7 cellular contexts compared by ENCODE assay signal in the genomic region with DNA sequence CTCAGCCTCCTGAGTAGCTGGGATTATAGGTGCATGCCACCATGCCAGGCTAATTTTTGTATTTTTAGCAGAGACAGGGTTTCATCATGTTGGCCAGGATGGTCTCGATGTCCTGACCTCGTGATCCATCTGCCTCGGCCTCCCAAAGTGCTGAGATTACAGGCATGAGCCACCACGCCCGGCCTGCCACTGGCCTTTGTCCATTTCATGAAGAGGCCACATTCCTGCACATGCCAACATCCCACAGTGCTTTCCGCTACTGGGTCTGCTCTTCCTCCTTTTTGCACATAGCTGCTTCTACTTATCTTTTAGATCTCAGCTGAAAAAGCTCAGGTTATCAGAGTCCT. TPM values are rescaled to one million over a fixed set of nuclear protein-coding genes. Genes with fewer than 3 reads are reported as not detected.
DNase-seq lines count a peak whose midpoint lies in the region; ATAC-seq and TF ChIP-seq lines count a peak whose summit lies in the region.
"Not testable (repeated sequence)": the region's sequence is repeated elsewhere in the genome, so short reads cannot be mapped to it uniquely, and the experiment has no call there.

No MANE protein-coding gene starts in this region.

- not testable (repeated sequence) for H3K36me3 Mint-ChIP-seq in CD4-positive, alpha-beta T cell (ENCODE audit: low read depth); T-helper 1 cell treated with Interleukin-12 subunit alpha and Interleukin-12 subunit beta and Interleukin-4 antibody, amounts not matched to agents 30 μg/mL and 1 μg/mL, for 36 hours (ENCODE audit: low read depth); activated CD8-positive, alpha-beta T cell treated with anti-CD3 and anti-CD28 coated beads, Interleukin-2, amount 10 ng/mL, durations not matched to agents 7 days and 5 days (ENCODE audit: low read depth); activated naive CD8-positive, alpha-beta T cell treated with anti-CD3 and anti-CD28 coated beads, Interleukin-2, amount 50 U/mL, for 24 hours (ENCODE audit: low read depth); naive thymus-derived CD4-positive, alpha-beta T cell; stimulated activated memory B cell treated with anti-CD40 and anti-IgM and Interleukin-4, amounts not matched to agents 10 μg/mL and 1 μg/mL and 100 μg/mL, for 72 hours

- CTCF ChIA-PET in CD4-positive, alpha-beta T cell (lab: Charles Lee): interaction anchor here (2.1 kb wide), 1 partner anchor 13 kb away, joined by 6 read pairs; no protein-coding TSS in a partner anchor
- CTCF ChIA-PET in activated CD8-positive, alpha-beta T cell treated with anti-CD3 and anti-CD28 coated beads, Interleukin-2, amount 10 ng/mL, durations not matched to agents 7 days and 5 days (lab: Charles Lee): interaction anchor here (0.7 to 2.0 kb wide), 6 partner anchors 11 to 188 kb away, joined by 3 to 11 read pairs (median 5); no protein-coding TSS in a partner anchor
- CTCF ChIA-PET in naive thymus-derived CD4-positive, alpha-beta T cell (lab: Charles Lee): interaction anchor here (0.6 to 2.2 kb wide), 6 partner anchors 9 to 124 kb away, joined by 3 to 13 read pairs (median 4); no protein-coding TSS in a partner anchor

- peak overlapping the region; percentile 78 for H3K27ac Mint-ChIP-seq in CD4-positive, alpha-beta T cell
- H3K27ac Mint-ChIP-seq in T-helper 1 cell treated with Interleukin-12 subunit alpha and Interleukin-12 subunit beta and Interleukin-4 antibody, amounts not matched to agents 30 μg/mL and 1 μg/mL, for 36 hours: peak overlapping the region; percentile 85
- peak overlapping the region; percentile 13 for H3K27ac Mint-ChIP-seq in activated CD8-positive, alpha-beta T cell treated with anti-CD3 and anti-CD28 coated beads, Interleukin-2, amount 10 ng/mL, durations not matched to agents 7 days and 5 days
- peak overlapping the region; percentile 81 for H3K27ac Mint-ChIP-seq in activated naive CD8-positive, alpha-beta T cell treated with anti-CD3 and anti-CD28 coated beads, Interleukin-2, amount 50 U/mL, for 24 hours
- H3K27ac Mint-ChIP-seq in naive thymus-derived CD4-positive, alpha-beta T cell: peak overlapping the region; percentile 5 to 94 (median 82)
- peak overlapping the region; percentile 81 for H3K27ac Mint-ChIP-seq in stimulated activated memory B cell treated with anti-CD40 and anti-IgM and Interleukin-4, amounts not matched to agents 10 μg/mL and 1 μg/mL and 100 μg/mL, for 72 hours

- peak overlapping the region; percentile 18 for H3K4me3 Mint-ChIP-seq in CD4-positive, alpha-beta T cell
- peak overlapping the region; percentile 59 for H3K4me3 Mint-ChIP-seq in T-helper 1 cell treated with Interleukin-12 subunit alpha and Interleukin-12 subunit beta and Interleukin-4 antibody, amounts not matched to agents 30 μg/mL and 1 μg/mL, for 36 hours
- not testable (repeated sequence) for H3K4me3 Mint-ChIP-seq in activated CD8-positive, alpha-beta T cell treated with anti-CD3 and anti-CD28 coated beads, Interleukin-2, amount 10 ng/mL, durations not matched to agents 7 days and 5 days; stimulated activated memory B cell treated with anti-CD40 and anti-IgM and Interleukin-4, amounts not matched to agents 10 μg/mL and 1 μg/mL and 100 μg/mL, for 72 hours
- H3K4me3 Mint-ChIP-seq in activated naive CD8-positive, alpha-beta T cell treated with anti-CD3 and anti-CD28 coated beads, Interleukin-2, amount 50 U/mL, for 24 hours: peak overlapping the region; percentile 21
- peak overlapping the region; percentile 10 to 82 (median 72) for H3K4me3 Mint-ChIP-seq in naive thymus-derived CD4-positive, alpha-beta T cell

- POLR2A ChIA-PET in CD4-positive, alpha-beta T cell (lab: Charles Lee): interaction anchor here (0.7 to 1.8 kb wide), 4 partner anchors 71 to 135 kb away, joined by 3 to 6 read pairs (median 4); partner anchors contain the start of gene NUP160
- POLR2A ChIA-PET in activated CD8-positive, alpha-beta T cell treated with anti-CD3 and anti-CD28 coated beads, Interleukin-2, amount 10 ng/mL, durations not matched to agents 7 days and 5 days (lab: Charles Lee): not testable (repeated sequence)
- POLR2A ChIA-PET in naive thymus-derived CD4-positive, alpha-beta T cell (lab: Charles Lee): interaction anchor here (1.3 kb wide), 2 partner anchors 10 to 36 kb away, joined by 3 to 4 read pairs; no protein-coding TSS in a partner anchor

- peaks cover 48% of the 10 kb centered on the region for H3K4me1 Mint-ChIP-seq in CD4-positive, alpha-beta T cell (ENCODE audit: low read depth)
- H3K4me1 Mint-ChIP-seq in T-helper 1 cell treated with Interleukin-12 subunit alpha and Interleukin-12 subunit beta and Interleukin-4 antibody, amounts not matched to agents 30 μg/mL and 1 μg/mL, for 36 hours (ENCODE audit: low read depth): peaks cover 39% of the 10 kb centered on the region
- H3K4me1 Mint-ChIP-seq in activated CD8-positive, alpha-beta T cell treated with anti-CD3 and anti-CD28 coated beads, Interleukin-2, amount 10 ng/mL, durations not matched to agents 7 days and 5 days (ENCODE audit: low read depth): peaks cover 42% of the 10 kb centered on the region
- H3K4me1 Mint-ChIP-seq in activated naive CD8-positive, alpha-beta T cell treated with anti-CD3 and anti-CD28 coated beads, Interleukin-2, amount 50 U/mL, for 24 hours: peaks cover 61% of the 10 kb centered on the region
- peaks cover 27 to 61% (median 50%) of the 10 kb centered on the region in 7 donors for H3K4me1 Mint-ChIP-seq in naive thymus-derived CD4-positive, alpha-beta T cell
- peaks cover 75% of the 10 kb centered on the region for H3K4me1 Mint-ChIP-seq in stimulated activated memory B cell treated with anti-CD40 and anti-IgM and Interleukin-4, amounts not matched to agents 10 μg/mL and 1 μg/mL and 100 μg/mL, for 72 hours

- not testable (repeated sequence) for ATAC-seq in CD4-positive, alpha-beta T cell (ENCODE audit: poor library complexity); activated CD8-positive, alpha-beta T cell treated with anti-CD3 and anti-CD28 coated beads, Interleukin-2, amount 10 ng/mL, durations not matched to agents 7 days and 5 days; activated naive CD8-positive, alpha-beta T cell treated with anti-CD3 and anti-CD28 coated beads, Interleukin-2, amount 50 U/mL, for 24 hours; naive thymus-derived CD4-positive, alpha-beta T cell; stimulated activated memory B cell treated with anti-CD40 and anti-IgM and Interleukin-4, amounts not matched to agents 10 μg/mL and 1 μg/mL and 100 μg/mL, for 72 hours

- not testable (repeated sequence) for H3K9me3 Mint-ChIP-seq in CD4-positive, alpha-beta T cell; T-helper 1 cell treated with Interleukin-12 subunit alpha and Interleukin-12 subunit beta and Interleukin-4 antibody, amounts not matched to agents 30 μg/mL and 1 μg/mL, for 36 hours; activated CD8-positive, alpha-beta T cell treated with anti-CD3 and anti-CD28 coated beads, Interleukin-2, amount 10 ng/mL, durations not matched to agents 7 days and 5 days (ENCODE audit: insufficient read depth); activated naive CD8-positive, alpha-beta T cell treated with anti-CD3 and anti-CD28 coated beads, Interleukin-2, amount 50 U/mL, for 24 hours; naive thymus-derived CD4-positive, alpha-beta T cell; stimulated activated memory B cell treated with anti-CD40 and anti-IgM and Interleukin-4, amounts not matched to agents 10 μg/mL and 1 μg/mL and 100 μg/mL, for 72 hours

- H3K4me1 ChIP-seq in naive thymus-derived CD4-positive, alpha-beta T cell (ENCODE audit: control insufficient read depth in 2 of 2, insufficient read depth in 2 of 2, low read length in 2 of 2): peaks cover 28 to 32% of the 10 kb centered on the region in 2 donors

- not testable (repeated sequence) for TF ChIP-seq CTCF in CD4-positive, alpha-beta T cell (IDR thresholded peaks at IDR 0.05)

- in situ Hi-C loops in KBM-7 (cut with MboI; ENCODE audit: low pct_unique_long_range_greater_than_20kb, low sequenced_read_pairs): not testable (repeated sequence)

- H3K4me3 ChIP-seq in naive thymus-derived CD4-positive, alpha-beta T cell (ENCODE audit: low read length): not testable (repeated sequence)

- not testable (repeated sequence) for H3K9me3 ChIP-seq in CD4-positive, alpha-beta T cell (ENCODE audit: control insufficient read depth, low read length); naive thymus-derived CD4-positive, alpha-beta T cell (ENCODE audit: control insufficient read depth in 2 of 3, low read length in 3 of 3)

- H3K27me3 ChIP-seq in CD4-positive, alpha-beta T cell (ENCODE audit: control insufficient read depth, insufficient read depth, low read length); naive thymus-derived CD4-positive, alpha-beta T cell (ENCODE audit: control insufficient read depth in 2 of 2, insufficient read depth in 2 of 2, low read length in 2 of 2): not testable (repeated sequence)

- not testable (repeated sequence) for H3K27me3 Mint-ChIP-seq in CD4-positive, alpha-beta T cell; T-helper 1 cell treated with Interleukin-12 subunit alpha and Interleukin-12 subunit beta and Interleukin-4 antibody, amounts not matched to agents 30 μg/mL and 1 μg/mL, for 36 hours (ENCODE audit: low read depth); activated CD8-positive, alpha-beta T cell treated with anti-CD3 and anti-CD28 coated beads, Interleukin-2, amount 10 ng/mL, durations not matched to agents 7 days and 5 days (ENCODE audit: low read depth); activated naive CD8-positive, alpha-beta T cell treated with anti-CD3 and anti-CD28 coated beads, Interleukin-2, amount 50 U/mL, for 24 hours; naive thymus-derived CD4-positive, alpha-beta T cell; stimulated activated memory B cell treated with anti-CD40 and anti-IgM and Interleukin-4, amounts not matched to agents 10 μg/mL and 1 μg/mL and 100 μg/mL, for 72 hours

- intact Hi-C loops in CD4-positive, alpha-beta T cell (cut with DNase I, micrococcal nuclease): loop anchor here in 1 of 2 experiments (5.0 kb wide), 1 partner anchor 59 kb away; no protein-coding TSS in a partner anchor
- intact Hi-C loops in naive thymus-derived CD4-positive, alpha-beta T cell (cut with micrococcal nuclease): loop anchor here (5.0 kb wide), 2 partner anchors 34 to 59 kb away; no protein-coding TSS in a partner anchor

- H3K36me3 ChIP-seq in naive thymus-derived CD4-positive, alpha-beta T cell (ENCODE audit: control insufficient read depth in 2 of 3, insufficient read depth in 3 of 3, low read length in 3 of 3): not testable (repeated sequence)

- DNase-seq in CD4-positive, alpha-beta T cell; activated CD8-positive, alpha-beta T cell treated with anti-CD3 and anti-CD28 coated beads, Interleukin-2, amount 10 ng/mL, durations not matched to agents 7 days and 5 days; activated naive CD8-positive, alpha-beta T cell treated with anti-CD3 and anti-CD28 coated beads, Interleukin-2, amount 50 U/mL, for 24 hours; naive thymus-derived CD4-positive, alpha-beta T cell: not testable (repeated sequence)
- peak; percentile 36 for DNase-seq in KBM-7

- H3K27ac ChIP-seq in CD4-positive, alpha-beta T cell (ENCODE audit: low read depth, low read length); naive thymus-derived CD4-positive, alpha-beta T cell (ENCODE audit: low read depth, low read length): not testable (repeated sequence)

RNA-seq across cellular contexts. Expression of gene PTPRJ, which starts 59.3 kb away (rescaled TPM):
- 10 to 100 TPM; 26.6 to 28.9 TPM for total RNA-seq in CD4-positive, alpha-beta T cell
- 10 to 100 TPM; 56.5 to 62.9 TPM for total RNA-seq in activated CD8-positive, alpha-beta T cell treated with anti-CD3 and anti-CD28 coated beads, Interleukin-2, amount 10 ng/mL, durations not matched to agents 7 days and 5 days
- total RNA-seq in naive thymus-derived CD4-positive, alpha-beta T cell: 10 to 100 TPM; 31.8 to 82.3 (median 53.9) TPM
- polyA plus RNA-seq in naive thymus-derived CD4-positive, alpha-beta T cell: 10 to 100 TPM in 1 of 2 donors, 1 to 10 TPM in 1; 7.0 to 11.8 TPM

Comparison
In these comparisons a context has a peak if more than half of its experiments do, and no peak if none do; other contexts are left out.
1. H3K27ac Mint-ChIP-seq: peak in every context shown above with its lines; median percentile 85 in T-helper 1 cell treated with Interleukin-12 subunit alpha and Interleukin-12 subunit beta and Interleukin-4 antibody, amounts not matched to agents 30 μg/mL and 1 μg/mL, for 36 hours; 82 in naive thymus-derived CD4-positive, alpha-beta T cell; 81 in activated naive CD8-positive, alpha-beta T cell treated with anti-CD3 and anti-CD28 coated beads, Interleukin-2, amount 50 U/mL, for 24 hours; 81 in stimulated activated memory B cell treated with anti-CD40 and anti-IgM and Interleukin-4, amounts not matched to agents 10 μg/mL and 1 μg/mL and 100 μg/mL, for 72 hours; 78 in CD4-positive, alpha-beta T cell; 13 in activated CD8-positive, alpha-beta T cell treated with anti-CD3 and anti-CD28 coated beads, Interleukin-2, amount 10 ng/mL, durations not matched to agents 7 days and 5 days.